ENCODE assay signal across 9 cellular contexts in the genomic region with DNA sequence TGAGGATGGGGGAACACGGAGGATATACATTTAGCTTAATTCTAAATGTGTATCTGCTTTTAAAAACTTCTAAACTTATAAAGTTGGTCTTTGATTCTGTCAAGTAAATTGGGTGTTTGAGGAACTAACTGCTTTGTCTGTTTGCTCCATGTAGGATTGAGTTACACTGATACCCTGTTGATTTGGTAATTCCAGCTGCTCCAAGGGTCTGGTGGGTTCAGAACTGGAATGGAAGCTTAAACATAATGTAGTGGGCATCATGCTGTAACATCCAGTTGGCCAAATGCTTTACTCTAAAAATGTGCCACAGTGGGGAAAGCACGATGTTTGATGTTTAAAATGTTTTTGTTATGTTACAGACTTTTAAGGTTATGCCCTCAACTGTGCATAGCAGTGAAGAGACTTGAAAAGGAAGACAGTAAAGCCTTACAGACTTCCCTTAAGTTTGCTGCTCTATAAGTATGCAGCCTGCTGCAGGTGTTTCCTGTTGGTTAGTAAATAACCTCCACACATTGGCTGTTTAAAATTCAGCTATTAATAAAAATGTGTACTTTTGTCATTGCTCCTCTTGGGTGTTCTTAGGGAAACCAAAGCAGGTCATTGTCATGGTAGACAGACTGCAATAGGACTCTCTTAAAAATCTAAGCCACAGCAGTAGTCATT. TPM values are rescaled to one million over a fixed set of nuclear protein-coding genes. Genes with fewer than 3 reads are reported as not detected.
DNase-seq lines count a peak whose midpoint lies in the region; ATAC-seq and TF ChIP-seq lines count a peak whose summit lies in the region.
"Had no signal": no experiment of that assay in that cellular context is flagged by ENCODE, and none has a peak within 500 bp of the region (broad histone marks: within the 10 kb centered on the region; RNA-seq: fewer than 3 reads in every experiment).

No MANE protein-coding gene starts in this region.

- H3K4me3 ChIP-seq in gastroesophageal sphincter (no peak overlapping the region), transverse colon (no peak overlapping the region)

- 78 to 86% methylated on average over 2 of the region's 2 CpGs for WGBS in gastroesophageal sphincter (ENCODE audit: low coverage in 1 of 2), 2 donors
- 79 to 83% methylated on average over 1 to 2 of the region's 2 CpGs for WGBS in transverse colon (ENCODE audit: low coverage in 1 of 2), 2 donors

- peaks cover 0 to 7% (median 0%) of the 10 kb centered on the region in 3 donors for H3K4me1 ChIP-seq in gastroesophageal sphincter
- H3K4me1 ChIP-seq in transverse colon, result peaks cover 0 to 16% (median 2%) of the 10 kb centered on the region in 4 donors

- peak; percentile 70 for ATAC-seq in GM18517 (IDR thresholded peaks at IDR 0.05; ENCODE audit: unreplicated experiment)
- ATAC-seq in GM21526 (IDR thresholded peaks at IDR 0.05; ENCODE audit: low FRiP score, unreplicated experiment), result peak; percentile 72
- peak; percentile 74 for ATAC-seq in HG03378 (IDR thresholded peaks at IDR 0.05; ENCODE audit: unreplicated experiment)
- ATAC-seq in esophagus mucosa, result peak; percentile 46
- no peak for ATAC-seq in gastroesophageal sphincter

- H3K27me3 ChIP-seq in gastroesophageal sphincter, result no peaks in the 10 kb centered on the region
- H3K27me3 ChIP-seq in transverse colon, result no peaks in the 10 kb centered on the region

- no peak for TF ChIP-seq POLR2A in gastroesophageal sphincter (IDR thresholded peaks at IDR 0.05)
- no peak for TF ChIP-seq POLR2A in transverse colon (IDR thresholded peaks at IDR 0.05)

- no peak for TF ChIP-seq CTCF in gastroesophageal sphincter (IDR thresholded peaks at IDR 0.05)
- TF ChIP-seq CTCF in transverse colon (IDR thresholded peaks at IDR 0.05), result no peak

- no peak for DNase-seq in NOMO-1 treated with dmso at 0.1 percent for 144 hours (lab: John Stamatoyannopoulos, UW; ENCODE audit: unreplicated experiment)
- no peak for DNase-seq in transverse colon
- no peak for DNase-seq in activated CD8-positive, alpha-beta memory T cell treated with anti-CD3 and anti-CD28 coated beads, Interleukin-2, amount 50 U/mL, for 4 hours
- DNase-seq: NCI-H2081 treated with DMSO at 0.1 percent for 48 hours had no signal

- intact Hi-C loops in transverse colon (cut with DNase I; ENCODE audit: low total_unique reads), result no loop called here

- H3K27ac ChIP-seq in gastroesophageal sphincter (no peak overlapping the region), transverse colon (peak overlapping the region in 1 of 4 donors; percentile 8)

- TF ChIP-seq EP300 in gastroesophageal sphincter (IDR thresholded peaks at IDR 0.05) (no peak), transverse colon (IDR thresholded peaks at IDR 0.05; ENCODE audit: low read depth) (no peak)

- H3K9me3 ChIP-seq in gastroesophageal sphincter (no peaks in the 10 kb centered on the region), transverse colon (no peaks in the 10 kb centered on the region)

- in situ Hi-C loops in transverse colon (cut with MboI; ENCODE audit: low pct_ligation_motif_present in 1 of 4, low pct_unique_long_range_greater_than_20kb in 1 of 4, low sequenced_read_pairs in 3 of 4), result no loop called here

- H3K36me3 ChIP-seq in gastroesophageal sphincter, result peaks cover 0 to 73% of the 10 kb centered on the region in 2 donors
- H3K36me3 ChIP-seq in transverse colon, result peaks cover 0 to 8% (median 2%) of the 10 kb centered on the region in 4 donors

RNA-seq across cellular contexts. Expression of gene EDEM1, which starts 5.9 kb away (rescaled TPM):
- total RNA-seq in esophagus mucosa, result 37.3 TPM
- 10 to 100 TPM; 18.4 to 41.7 (median 35.8) TPM for total RNA-seq in gastroesophageal sphincter
- 100 to 1,000 TPM in 1 of 4 donors, 10 to 100 TPM in 3; 27.3 to 312 (median 42.3) TPM for total RNA-seq in transverse colon

RNA-seq across cellular contexts. Expression of gene ARL8B, which starts 59.5 kb away (rescaled TPM):
- total RNA-seq in esophagus mucosa (77.3 TPM), gastroesophageal sphincter (10 to 100 TPM; 41.5 to 59.9 (median 50.9) TPM), transverse colon (10 to 100 TPM; 13.1 to 47.2 (median 31.9) TPM)
